Comparison of ENCODE assay signal across 26 cellular contexts in the genomic region with DNA sequence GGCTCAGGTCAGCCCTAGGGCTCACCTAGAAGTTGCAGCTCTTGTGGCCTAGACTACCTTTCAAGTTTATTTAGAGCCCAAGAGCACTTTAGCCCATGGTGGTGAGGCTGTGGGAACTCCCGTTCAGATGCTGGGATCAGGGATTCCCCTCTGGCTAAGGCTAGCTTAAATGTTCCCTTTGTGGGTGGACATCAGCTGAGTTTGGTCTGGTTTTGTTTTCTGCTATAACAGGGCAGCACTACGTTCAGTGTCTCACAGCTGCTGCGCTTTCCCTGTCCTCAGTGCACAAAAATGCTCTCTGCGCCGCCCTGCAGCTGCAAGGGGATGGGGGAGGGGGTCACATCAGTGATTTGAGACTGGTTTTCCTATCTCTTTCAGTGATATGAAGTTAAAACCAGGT.
DNase-seq lines count a peak whose midpoint lies in the region; ATAC-seq, FAIRE-seq and TF ChIP-seq lines count a peak whose summit lies in the region.
"Had no signal": no experiment of that assay in that cellular context is flagged by ENCODE, and none has a peak within 500 bp of the region (broad histone marks: within the 10 kb centered on the region; RNA-seq: fewer than 3 reads in every experiment).

No MANE protein-coding gene starts in this region.

- no peak overlapping the region for H3K9ac ChIP-seq in H1 (replicated peaks in 1 of 4; ENCODE audit: extremely low read depth in 1 of 4, low read depth in 3 of 4, low read length in 3 of 4)
- H3K9ac ChIP-seq: BLaER1, GM23248, KMS-11 had no signal

- CTCF ChIA-PET in H1 (lab: Charles Lee; ENCODE audit: partially characterized antibody): interaction anchor here (1.0 to 2.2 kb wide), 5 partner anchors 12 to 96 kb away, joined by 3 to 7 read pairs (median 4); no protein-coding TSS in a partner anchor

- H2BK12ac ChIP-seq in H1 (ENCODE audit: low read depth, low read length): peak overlapping the region; percentile 80; the same call in 1 of the 2 replicates

- H3K23me2 ChIP-seq in H1 (ENCODE audit: low read depth, low read length): no peaks in the 10 kb centered on the region

- H4K8ac ChIP-seq in H1 (ENCODE audit: extremely low read depth, insufficient read depth, low read length): no peak overlapping the region

- DNase-seq in DMS53 (lab: John Stamatoyannopoulos, UW) (peak; percentile 30), DMS53 treated with DMSO at 0.1 percent for 48 hours (lab: John Stamatoyannopoulos, UW; ENCODE audit: unreplicated experiment) (no peak), COLO668 (lab: John Stamatoyannopoulos, UW; ENCODE audit: unreplicated experiment) (peak; percentile 11), H1 (ENCODE audit: low read depth in 1 of 2, low spot score in 2 of 2) (no peak), HUDEP-2 (lab: John Stamatoyannopoulos, UW; ENCODE audit: unreplicated experiment in 76 of 76) (no peak), NOMO-1 (lab: John Stamatoyannopoulos, UW; ENCODE audit: unreplicated experiment in 2 of 2) (no peak)
- DNase-seq: ACHN; Caco-2; CD4-positive, alpha-beta T cell; GDM1; GM23248; IMR-90; NCI-H187 treated with DMSO at 0.1 percent for 48 hours; NCI-H226; NCI-H510A treated with DMSO at 0.1 percent for 48 hours; PC-9; SW 1271; T-helper 17 cell had no signal

- no peak for TF ChIP-seq CTCF in H1 (IDR thresholded peaks at IDR 0.05; ENCODE audit: control extremely low read depth in 1 of 3, insufficient read depth in 1 of 3, low read depth in 1 of 3, low read length in 3 of 3)

- no peak overlapping the region for H2BK5ac ChIP-seq in H1 (ENCODE audit: low read depth, low read length)

- ATAC-seq in HG02588 (IDR thresholded peaks at IDR 0.05; ENCODE audit: unreplicated experiment) (peak; percentile 52), GM21447 (IDR thresholded peaks at IDR 0.05; ENCODE audit: unreplicated experiment) (no peak)
- ATAC-seq: HCT116, T-helper 17 cell had no signal

- H4K91ac ChIP-seq in H1 (replicated peaks; ENCODE audit: insufficient read length, low read length): no peak overlapping the region

- no peak for TF ChIP-seq EP300 in H1 (IDR thresholded peaks at IDR 0.05; ENCODE audit: borderline replicate concordance in 1 of 2, low read depth in 2 of 2, low read length in 2 of 2)

- no peak overlapping the region for H3K4me2 ChIP-seq in H1 (ENCODE audit: insufficient read depth in 1 of 2, low read depth in 2 of 2, low read length in 2 of 2)
- H3K4me2 ChIP-seq: BLaER1, KMS-11, PC-9 had no signal

- TF ChIP-seq RAD21 in H1 (IDR thresholded peaks at IDR 0.05 in 1 of 2, conservative IDR thresholded peaks at IDR 0.05 in 1 of 2; ENCODE audit: low read depth in 2 of 2, low read length in 2 of 2): no peak

- POLR2A ChIA-PET in H1 (lab: Charles Lee; ENCODE audit: partially characterized antibody): interaction anchor here (1.1 kb wide), 1 partner anchor 11 kb away, joined by 3 read pairs; no protein-coding TSS in a partner anchor

- no peaks in the 10 kb centered on the region for H3K79me2 ChIP-seq in H1 (ENCODE audit: control insufficient read depth in 1 of 2, insufficient read depth in 2 of 2, low read length in 2 of 2)

- H3K4ac ChIP-seq in H1 (replicated peaks; ENCODE audit: insufficient read length, low read depth, low read length): no peak overlapping the region

- no peaks in the 10 kb centered on the region for H3K4me1 ChIP-seq in H1 (replicated peaks in 1 of 4; ENCODE audit: control insufficient read depth in 3 of 4, insufficient read depth in 4 of 4, low read length in 3 of 4)
- H3K4me1 ChIP-seq: BLaER1, Caco-2 had no signal

- 0 out of 2 replicates have a peak overlapping the region, but pooled peaks have one; percentile 50 for H2BK15ac ChIP-seq in H1 (ENCODE audit: low read length)

- H4K5ac ChIP-seq in H1 (ENCODE audit: insufficient read length, low read depth, low read length): no peak overlapping the region

- no peaks in the 10 kb centered on the region for H4K20me1 ChIP-seq in H1 (replicated peaks in 1 of 2; ENCODE audit: control insufficient read depth in 1 of 2, insufficient read depth in 2 of 2, low read length in 2 of 2)
- H4K20me1 ChIP-seq: BLaER1 had no signal

- H2AFZ ChIP-seq in H1 (ENCODE audit: low read length): peak overlapping the region; percentile 83
- H2AFZ ChIP-seq: GM23248, PC-9 had no signal

- no peak overlapping the region for H3K23ac ChIP-seq in H1 (ENCODE audit: insufficient read length)

- no peaks in the 10 kb centered on the region for H3K36me3 ChIP-seq in H1 (ENCODE audit: control insufficient read depth in 2 of 4, insufficient read depth in 4 of 4, low read length in 3 of 4)
- H3K36me3 ChIP-seq: BLaER1 had no signal

- no peaks in the 10 kb centered on the region for H3K9me3 ChIP-seq in H1 (ENCODE audit: insufficient read depth in 2 of 2, low read depth in 1 of 2, low read length in 1 of 2)
- H3K9me3 ChIP-seq: BLaER1, Caco-2 had no signal

- peak overlapping the region; percentile 24; the same call in 1 of the 2 replicates for H3K18ac ChIP-seq in H1 (ENCODE audit: extremely low read depth, low read length)

- H3K4me3 ChIP-seq in H1 (ENCODE audit: extremely low read depth in 1 of 4, insufficient read depth in 2 of 4, low read depth in 3 of 4, low read length in 4 of 4): no peak overlapping the region
- H3K4me3 ChIP-seq: BLaER1, GM23248, PC-9, SK-N-MC had no signal

- no peak overlapping the region for H3K56ac ChIP-seq in H1 (replicated peaks; ENCODE audit: insufficient read length, low read depth, low read length)

- 89% methylated on average over 5 of the region's 5 CpGs; no CpG with 5 or more reads in 1 of the 2 experiments for WGBS in H1 (ENCODE audit: extremely low coverage in 1 of 2, insufficient coverage in 1 of 2, insufficient read length in 1 of 2, insufficient replicate concordance in 2 of 2, low coverage in 1 of 2, low lambda C conversion rate in 2 of 2, missing lambda C conversion rate in 1 of 2), 2 experiments

- TF ChIP-seq POLR2A in H1 (IDR thresholded peaks at IDR 0.05; ENCODE audit: control extremely low read depth in 1 of 2, low read depth in 2 of 2, low read length in 2 of 2): no peak

- H3K27me3 ChIP-seq in H1 (replicated peaks in 1 of 4; ENCODE audit: control insufficient read depth in 3 of 4, extremely low read depth in 1 of 4, insufficient read depth in 3 of 4, low read length in 3 of 4): no peaks in the 10 kb centered on the region
- H3K27me3 ChIP-seq: BLaER1 had no signal

- H3K27ac ChIP-seq in H1 (ENCODE audit: low read depth, low read length): no peak overlapping the region
- H3K27ac ChIP-seq: 22Rv1, BLaER1, GM23248, KMS-11, PC-9, RWPE1, SK-N-MC had no signal

- no peak overlapping the region for H2BK120ac ChIP-seq in H1 (replicated peaks; ENCODE audit: low read depth, low read length)

- H2BK20ac ChIP-seq in H1 (ENCODE audit: low read length): no peak overlapping the region

- no peaks in the 10 kb centered on the region for H3K79me1 ChIP-seq in H1 (ENCODE audit: low read depth, low read length)

- no peak overlapping the region for H3K14ac ChIP-seq in H1 (ENCODE audit: insufficient read length)

- FAIRE-seq in H1 (lab: Jason Lieb, UNC): no peak

- H2AK5ac ChIP-seq in H1 (ENCODE audit: low read depth, low read length): no peak overlapping the region

TF ChIP-seq in H1, 55 proteins besides CTCF, POLR2A, EP300 and RAD21:
- TF ChIP-seq, protein P1, sequence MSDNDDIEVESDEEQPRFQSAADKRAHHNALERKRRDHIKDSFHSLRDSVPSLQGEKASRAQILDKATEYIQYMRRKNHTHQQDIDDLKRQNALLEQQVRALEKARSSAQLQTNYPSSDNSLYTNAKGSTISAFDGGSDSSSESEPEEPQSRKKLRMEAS (IDR thresholded peaks at IDR 0.05): no peak
- no peak for TF ChIP-seq BACH1 (IDR thresholded peaks at IDR 0.05; ENCODE audit: low read length)
- no peak for TF ChIP-seq TAF1 (IDR thresholded peaks at IDR 0.05; ENCODE audit: low read depth, low read length)
- TF ChIP-seq HDAC6 (IDR thresholded peaks at IDR 0.05; ENCODE audit: low read depth, low read length): no peak
- no peak for TF ChIP-seq EZH2 (IDR thresholded peaks at IDR 0.05; ENCODE audit: low read depth, low read length, severe bottlenecking)
- no peak for TF ChIP-seq BCL11A (IDR thresholded peaks at IDR 0.05; ENCODE audit: low read depth in 2 of 2, low read length in 2 of 2)
- TF ChIP-seq RXRA (IDR thresholded peaks at IDR 0.05; ENCODE audit: insufficient read depth, low read depth, low read length): no peak
- no peak for TF ChIP-seq GABPA (IDR thresholded peaks at IDR 0.05; ENCODE audit: borderline replicate concordance, insufficient read depth, low read length)
- no peak for TF ChIP-seq TCF12 (IDR thresholded peaks at IDR 0.05; ENCODE audit: low read depth, low read length)
- no peak for TF ChIP-seq POU5F1 (IDR thresholded peaks at IDR 0.05; ENCODE audit: low read depth, low read length)
- no peak for TF ChIP-seq CHD1 (IDR thresholded peaks at IDR 0.05; ENCODE audit: low read depth, low read length)
- TF ChIP-seq CTBP2 (IDR thresholded peaks at IDR 0.05; ENCODE audit: borderline replicate concordance, insufficient read depth, insufficient read length, low read length): no peak

Comparison
In these comparisons a context has a peak if more than half of its experiments do, and no peak if none do; other contexts are left out.
1. DNase-seq: peak in DMS53 (single experiment) and COLO668 (single experiment); none in DMS53 treated with DMSO at 0.1 percent for 48 hours (single experiment), H1 (0 of 2), HUDEP-2 (0 of 76) and NOMO-1 (0 of 2).